In genomic region chr1:235642021-235642942, GRCh38 we compare ENCODE assay signal across 8 cellular contexts. TPM values are rescaled to one million over a fixed set of nuclear protein-coding genes. Genes with fewer than 3 reads are reported as not detected.
DNase-seq lines count a peak whose midpoint lies in the region; ATAC-seq and TF ChIP-seq lines count a peak whose summit lies in the region.

No MANE protein-coding gene starts in this region.

- peak; percentile 85 for ATAC-seq in CD4-positive, alpha-beta T cell (ENCODE audit: poor library complexity)
- ATAC-seq in GM21526 (IDR thresholded peaks at IDR 0.05; ENCODE audit: low FRiP score, unreplicated experiment): peak; percentile 50
- ATAC-seq in activated B cell treated with CpG ODN at 0.5 μM for 24 hours (ENCODE audit: low read depth): peak; percentile 74
- ATAC-seq in HG03565 (IDR thresholded peaks at IDR 0.05; ENCODE audit: unreplicated experiment): no peak

- no peaks in the 10 kb centered on the region for H3K27me3 ChIP-seq in CD4-positive, alpha-beta T cell (ENCODE audit: control insufficient read depth, insufficient read depth, low read length)
- H3K27me3 ChIP-seq in MG63: no peaks in the 10 kb centered on the region
- no peaks in the 10 kb centered on the region for H3K27me3 ChIP-seq in WERI-Rb-1 (ENCODE audit: insufficient read depth, low read depth, severe bottlenecking)

- peaks cover 19% of the 10 kb centered on the region for H3K4me1 Mint-ChIP-seq in CD4-positive, alpha-beta T cell (ENCODE audit: low read depth)
- peaks cover 13% of the 10 kb centered on the region for H3K4me1 Mint-ChIP-seq in activated B cell treated with CpG ODN at 0.5 μM for 24 hours
- H3K4me1 Mint-ChIP-seq in dendritic cell treated with granulocyte-macrophage colony-stimulating factor and Interleukin-4, amounts not matched to agents 40 ng/mL and 50 ng/mL, for 4 days (ENCODE audit: low read depth): peaks cover 16% of the 10 kb centered on the region

- H3K9me3 ChIP-seq in CD4-positive, alpha-beta T cell (ENCODE audit: control insufficient read depth, low read length): no peaks in the 10 kb centered on the region
- no peaks in the 10 kb centered on the region for H3K9me3 ChIP-seq in MG63
- H3K9me3 ChIP-seq in WERI-Rb-1 (ENCODE audit: severe bottlenecking): no peaks in the 10 kb centered on the region

- DNase-seq in CD4-positive, alpha-beta T cell: peak; percentile 28 to 68 (median 58)
- peak; percentile 33 for DNase-seq in MG63
- no peak for DNase-seq in activated B cell treated with CpG ODN at 0.5 μM for 24 hours
- peak; percentile 37 for DNase-seq in stimulated activated CD4-positive, alpha-beta T cell treated with anti-CD3 and anti-CD28 coated beads, Interleukin-12 subunit alpha, Interleukin-12 subunit beta, amount 100 ng/mL, for 4 hours
- no peak for DNase-seq in WERI-Rb-1

- H3K4me3 Mint-ChIP-seq in CD4-positive, alpha-beta T cell: peak overlapping the region; percentile 84
- peak overlapping the region; percentile 67 for H3K4me3 Mint-ChIP-seq in activated B cell treated with CpG ODN at 0.5 μM for 24 hours
- peak overlapping the region; percentile 60 for H3K4me3 Mint-ChIP-seq in dendritic cell treated with granulocyte-macrophage colony-stimulating factor and Interleukin-4, amounts not matched to agents 40 ng/mL and 50 ng/mL, for 4 days

- no peaks in the 10 kb centered on the region for H3K36me3 Mint-ChIP-seq in CD4-positive, alpha-beta T cell (ENCODE audit: low read depth)
- H3K36me3 Mint-ChIP-seq in activated B cell treated with CpG ODN at 0.5 μM for 24 hours (ENCODE audit: low read depth): no peaks in the 10 kb centered on the region
- H3K36me3 Mint-ChIP-seq in dendritic cell treated with granulocyte-macrophage colony-stimulating factor and Interleukin-4, amounts not matched to agents 40 ng/mL and 50 ng/mL, for 4 days (ENCODE audit: low read depth): no peaks in the 10 kb centered on the region

- no peaks in the 10 kb centered on the region for H3K9me3 Mint-ChIP-seq in CD4-positive, alpha-beta T cell
- no peaks in the 10 kb centered on the region for H3K9me3 Mint-ChIP-seq in activated B cell treated with CpG ODN at 0.5 μM for 24 hours
- no peaks in the 10 kb centered on the region for H3K9me3 Mint-ChIP-seq in dendritic cell treated with granulocyte-macrophage colony-stimulating factor and Interleukin-4, amounts not matched to agents 40 ng/mL and 50 ng/mL, for 4 days

- peak overlapping the region; percentile 78 for H3K27ac Mint-ChIP-seq in CD4-positive, alpha-beta T cell
- H3K27ac Mint-ChIP-seq in activated B cell treated with CpG ODN at 0.5 μM for 24 hours: peak overlapping the region; percentile 59
- H3K27ac Mint-ChIP-seq in dendritic cell treated with granulocyte-macrophage colony-stimulating factor and Interleukin-4, amounts not matched to agents 40 ng/mL and 50 ng/mL, for 4 days: no peak overlapping the region

- CTCF ChIA-PET in CD4-positive, alpha-beta T cell (lab: Charles Lee): interaction anchor here (1.1 kb wide), 1 partner anchor 137 kb away, joined by 5 read pairs; the partner anchor contains the start of gene B3GALNT2
- CTCF ChIA-PET in activated B cell treated with CpG ODN at 0.5 μM for 24 hours (lab: Charles Lee): no interaction called here

- peaks cover 21% of the 10 kb centered on the region for H3K27me3 Mint-ChIP-seq in CD4-positive, alpha-beta T cell
- H3K27me3 Mint-ChIP-seq in activated B cell treated with CpG ODN at 0.5 μM for 24 hours: peaks cover 53% of the 10 kb centered on the region
- H3K27me3 Mint-ChIP-seq in dendritic cell treated with granulocyte-macrophage colony-stimulating factor and Interleukin-4, amounts not matched to agents 40 ng/mL and 50 ng/mL, for 4 days: peaks cover 58% of the 10 kb centered on the region

- H3K4me3 ChIP-seq in MG63 (no peak overlapping the region), WERI-Rb-1 (ENCODE audit: low read depth, low read length) (no peak overlapping the region)

- POLR2A ChIA-PET in CD4-positive, alpha-beta T cell (lab: Charles Lee): no interaction called here
- POLR2A ChIA-PET in activated B cell treated with CpG ODN at 0.5 μM for 24 hours (lab: Charles Lee): no interaction called here

- no peak for TF ChIP-seq CTCF in CD4-positive, alpha-beta T cell (IDR thresholded peaks at IDR 0.05)
- TF ChIP-seq CTCF in activated B cell treated with CpG ODN at 0.5 μM for 24 hours (IDR thresholded peaks at IDR 0.05) (no peak), WERI-Rb-1 (IDR thresholded peaks at IDR 0.05; ENCODE audit: low read depth, low read length) (no peak)

- H3K36me3 ChIP-seq in MG63 (no peaks in the 10 kb centered on the region), WERI-Rb-1 (peaks cover 14% of the 10 kb centered on the region)

- intact Hi-C loops in CD4-positive, alpha-beta T cell (cut with DNase I, micrococcal nuclease): no loop called here
- intact Hi-C loops in activated B cell treated with CpG ODN at 0.5 μM for 24 hours (cut with micrococcal nuclease): loop anchor here (10.0 kb wide), 2 partner anchors 137 to 423 kb away; partner anchors contain the start of genes B3GALNT2 and NID1
- intact Hi-C loops in dendritic cell treated with granulocyte-macrophage colony-stimulating factor and Interleukin-4, amounts not matched to agents 40 ng/mL and 50 ng/mL, for 4 days (cut with micrococcal nuclease): no loop called here

- H3K27ac ChIP-seq in CD4-positive, alpha-beta T cell (ENCODE audit: low read depth, low read length): peak overlapping the region; percentile 27
- no peak overlapping the region for H3K27ac ChIP-seq in WERI-Rb-1

RNA-seq across cellular contexts. Expression of gene GNG4, which starts 7.3 kb away (rescaled TPM):
- total RNA-seq in CD4-positive, alpha-beta T cell: not detected
- total RNA-seq in MG63 (2014; rRNA removed; shearing (Covaris generic); ENCODE audit: low replicate concordance): 6.1 and 28.7 TPM in 2 replicates
- 2.2 and 2.3 TPM in 2 replicates for total RNA-seq in activated B cell treated with CpG ODN at 0.5 μM for 24 hours

Comparison
In these comparisons a context has a peak if more than half of its experiments do, and no peak if none do; other contexts are left out.
1. DNase-seq: peak in CD4-positive, alpha-beta T cell (10 of 10), MG63 (single experiment) and stimulated activated CD4-positive, alpha-beta T cell treated with anti-CD3 and anti-CD28 coated beads, Interleukin-12 subunit alpha, Interleukin-12 subunit beta, amount 100 ng/mL, for 4 hours (single experiment); none in activated B cell treated with CpG ODN at 0.5 μM for 24 hours (single experiment) and WERI-Rb-1 (single experiment).
2. Peak in every context shown above with its lines, with median percentiles within 50 percentile points of each other: H3K4me3 Mint-ChIP-seq.